Comparison of ENCODE assay signal across 9 cellular contexts in the genomic region with DNA sequence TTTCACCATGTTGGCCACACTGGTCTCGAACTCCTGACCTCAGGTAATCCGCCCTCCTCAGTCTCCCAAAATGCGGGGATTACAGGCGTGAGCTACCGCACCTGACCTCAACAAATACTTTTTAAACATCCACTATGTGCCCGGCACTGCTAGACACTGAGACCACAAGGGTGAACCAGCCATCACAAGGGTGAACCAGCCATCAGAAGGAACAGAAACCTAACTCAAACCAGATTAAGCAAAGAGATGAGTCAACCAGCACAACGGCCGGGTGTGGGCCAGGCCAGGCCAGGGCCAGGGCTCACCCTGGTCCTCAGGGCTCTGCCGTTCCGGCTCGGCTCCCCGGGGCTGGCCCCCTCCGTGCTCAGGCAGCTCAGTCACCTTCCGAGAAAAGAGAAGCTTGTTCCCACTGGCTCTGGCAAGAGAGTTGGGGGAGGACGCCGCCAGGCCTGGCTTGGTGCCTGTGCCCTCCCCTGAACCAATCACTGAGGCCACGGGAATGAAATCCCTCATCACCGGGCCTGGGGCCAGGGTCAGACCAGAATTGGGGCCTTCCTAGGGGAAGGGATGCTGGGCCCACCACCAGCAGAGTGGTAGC. TPM values are rescaled to one million over a fixed set of nuclear protein-coding genes. Genes with fewer than 3 reads are reported as not detected.
DNase-seq lines count a peak whose midpoint lies in the region; ATAC-seq and TF ChIP-seq lines count a peak whose summit lies in the region.
"Had no signal": no experiment of that assay in that cellular context is flagged by ENCODE, and none has a peak within 500 bp of the region (broad histone marks: within the 10 kb centered on the region; RNA-seq: fewer than 3 reads in every experiment).

No MANE protein-coding gene starts in this region.

- H3K4me3 ChIP-seq in foreskin fibroblast (ENCODE audit: low read depth in 1 of 2, low read length in 2 of 2): no peak overlapping the region
- no peak overlapping the region for H3K4me3 ChIP-seq in CD4-positive, alpha-beta memory T cell (ENCODE audit: low read length in 2 of 2)

- no peaks in the 10 kb centered on the region for H3K27me3 Mint-ChIP-seq in CD4-positive, alpha-beta memory T cell

- H3K4me1 ChIP-seq in CD4-positive, alpha-beta memory T cell (ENCODE audit: insufficient read depth, low read length): no peaks in the 10 kb centered on the region

- no peaks in the 10 kb centered on the region for H3K36me3 ChIP-seq in CD4-positive, alpha-beta memory T cell (ENCODE audit: insufficient read depth, low read length)

- POLR2A ChIA-PET in CD4-positive, alpha-beta memory T cell (lab: Charles Lee; ENCODE audit: partially characterized antibody): no interaction called here

- intact Hi-C loops in CD4-positive, alpha-beta memory T cell (cut with micrococcal nuclease): no loop called here

- CTCF ChIA-PET in CD4-positive, alpha-beta memory T cell (lab: Charles Lee; ENCODE audit: partially characterized antibody): interaction anchor here (1.1 to 1.5 kb wide), 3 partner anchors 12 to 80 kb away, joined by 3 to 5 read pairs (median 4); no protein-coding TSS in a partner anchor

- no peak overlapping the region for H3K27ac ChIP-seq in CD4-positive, alpha-beta memory T cell (ENCODE audit: low read depth, low read length)

- no peak overlapping the region for H3K27ac Mint-ChIP-seq in CD4-positive, alpha-beta memory T cell

- no peaks in the 10 kb centered on the region for H3K36me3 Mint-ChIP-seq in CD4-positive, alpha-beta memory T cell

- no peaks in the 10 kb centered on the region for H3K9me3 Mint-ChIP-seq in CD4-positive, alpha-beta memory T cell

- H3K4me1 Mint-ChIP-seq in CD4-positive, alpha-beta memory T cell: peaks cover 2 to 6% (median 4%) of the 10 kb centered on the region in 4 donors

- DNase-seq in foreskin fibroblast (peak; percentile 56 to 85), superior temporal gyrus (ENCODE audit: extremely low spot score) (peak; percentile 65), DMS153 treated with DMSO at 0.1 percent for 48 hours (lab: John Stamatoyannopoulos, UW; ENCODE audit: unreplicated experiment) (no peak), A172 (ENCODE audit: low spot score) (no peak), DMS 273 treated with DMSO at 0.1 percent for 48 hours (lab: John Stamatoyannopoulos, UW) (no peak)
- DNase-seq in CD4-positive, alpha-beta memory T cell: no peak

- no peak overlapping the region for H3K4me3 Mint-ChIP-seq in CD4-positive, alpha-beta memory T cell

- no peak for TF ChIP-seq CTCF in foreskin fibroblast (IDR thresholded peaks at IDR 0.05; ENCODE audit: low read depth, low read length)

- no peaks in the 10 kb centered on the region for H3K9me3 ChIP-seq in CD4-positive, alpha-beta memory T cell (ENCODE audit: control insufficient read depth in 1 of 2, low read length in 2 of 2)

- no peaks in the 10 kb centered on the region for H3K27me3 ChIP-seq in CD4-positive, alpha-beta memory T cell (ENCODE audit: insufficient read depth, low read length)

- ATAC-seq in GM19438 (IDR thresholded peaks at IDR 0.05; ENCODE audit: low read depth, unreplicated experiment) (peak; percentile 84), HG03571 (IDR thresholded peaks at IDR 0.05; ENCODE audit: unreplicated experiment) (peak; percentile 81)

RNA-seq across cellular contexts. Expression of gene TEX44, which starts 4.4 kb away (rescaled TPM):
- not detected in 2 replicates for total RNA-seq in A172 (2014; rRNA removed; shearing (Covaris generic))
- not detected for total RNA-seq in CD4-positive, alpha-beta memory T cell
- not detected for polyA plus RNA-seq in CD4-positive, alpha-beta memory T cell
- total RNA-seq: activated CD8-positive, alpha-beta memory T cell treated with anti-CD3 and anti-CD28 coated beads for 36 hours had no signal

Comparison
In these comparisons a context has a peak if more than half of its experiments do, and no peak if none do; other contexts are left out.
1. DNase-seq: peak in foreskin fibroblast (2 of 2) and superior temporal gyrus (single experiment); none in DMS153 treated with DMSO at 0.1 percent for 48 hours (single experiment), A172 (single experiment), DMS 273 treated with DMSO at 0.1 percent for 48 hours (single experiment) and CD4-positive, alpha-beta memory T cell (0 of 5).